ENCODE assay signal across 16 cellular contexts in the genomic region with DNA sequence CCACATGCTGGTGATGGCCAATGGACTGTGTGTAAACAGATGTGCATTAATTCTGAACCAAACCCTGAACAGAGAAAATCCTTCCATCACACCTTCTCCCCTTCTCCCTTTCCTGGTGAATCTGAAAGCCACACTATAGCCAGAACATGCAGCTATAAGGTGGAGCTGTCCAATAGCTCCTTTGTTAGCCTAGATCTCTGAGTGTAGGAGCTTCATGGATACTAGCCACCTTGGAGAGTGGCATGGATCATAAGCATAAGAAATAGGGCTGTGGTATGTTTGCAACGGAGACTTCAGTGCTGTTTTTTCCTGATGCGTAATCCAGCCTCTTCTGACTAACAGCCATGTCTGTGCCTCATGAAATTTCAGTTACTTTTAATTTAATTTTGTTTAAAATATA.
DNase-seq lines count a peak whose midpoint lies in the region; ATAC-seq, FAIRE-seq and TF ChIP-seq lines count a peak whose summit lies in the region.
"Had no signal": no experiment of that assay in that cellular context is flagged by ENCODE, and none has a peak within 500 bp of the region (broad histone marks: within the 10 kb centered on the region; RNA-seq: fewer than 3 reads in every experiment).

No MANE protein-coding gene starts in this region.

- no peak overlapping the region for H2BK120ac ChIP-seq in mesendoderm (ENCODE audit: low read depth, low read length)

- CTCF ChIA-PET in SK-N-SH (lab: Yijun Ruan, JAX) (no interaction called here), endothelial cell of umbilical vein (lab: Charles Lee) (interaction anchor here (1.3 kb wide), 1 partner anchor 399 kb away, joined by 4 read pairs; no protein-coding TSS in a partner anchor)

- no peak overlapping the region for H2AFZ ChIP-seq in GM23248
- H2AFZ ChIP-seq in SK-N-SH (ENCODE audit: low read depth): no peak overlapping the region
- no peak overlapping the region for H2AFZ ChIP-seq in endothelial cell of umbilical vein (ENCODE audit: low read depth, low read length)

- H2BK15ac ChIP-seq in mesendoderm (replicated peaks; ENCODE audit: low read depth): no peak overlapping the region

- no peaks in the 10 kb centered on the region for H3K9me3 ChIP-seq in GM23248 (ENCODE audit: low read depth)
- no peaks in the 10 kb centered on the region for H3K9me3 ChIP-seq in SK-N-SH
- H3K9me3 ChIP-seq in endothelial cell of umbilical vein (replicated peaks; ENCODE audit: control insufficient read depth, insufficient read depth, low read length): no peaks in the 10 kb centered on the region
- H3K9me3 ChIP-seq: SJSA1, vagina had no signal

- H4K5ac ChIP-seq in mesendoderm (ENCODE audit: low read length): no peak overlapping the region

- no peaks in the 10 kb centered on the region for H3K79me2 ChIP-seq in GM23248 (ENCODE audit: insufficient read depth)
- no peaks in the 10 kb centered on the region for H3K79me2 ChIP-seq in SK-N-SH (ENCODE audit: insufficient read depth)
- no peaks in the 10 kb centered on the region for H3K79me2 ChIP-seq in endothelial cell of umbilical vein (ENCODE audit: control insufficient read depth, insufficient read depth, low read length)
- H3K79me2 ChIP-seq in mesendoderm (ENCODE audit: control insufficient read depth, insufficient read depth, low read length): no peaks in the 10 kb centered on the region

- no peak for FAIRE-seq in endothelial cell of umbilical vein (lab: Jason Lieb, UNC)
- FAIRE-seq: G401.6 had no signal

- no peak for TF ChIP-seq EP300 in SK-N-SH (IDR thresholded peaks at IDR 0.05; ENCODE audit: borderline replicate concordance in 1 of 2, low read depth in 1 of 2, low read length in 1 of 2)

- no peaks in the 10 kb centered on the region for H3K9me1 ChIP-seq in endothelial cell of umbilical vein (replicated peaks; ENCODE audit: control insufficient read depth, extremely low read depth, insufficient read depth, low read length)

- intact Hi-C loops in endothelial cell of umbilical vein (cut with micrococcal nuclease): no loop called here

- peaks cover 21% of the 10 kb centered on the region for H3F3A ChIP-seq in GM23248 (ENCODE audit: insufficient read depth)
- H3F3A ChIP-seq in SK-N-SH (replicated peaks; ENCODE audit: insufficient read depth): peaks cover 5% of the 10 kb centered on the region

- H4K20me1 ChIP-seq in GM23248 (ENCODE audit: insufficient read depth) (no peaks in the 10 kb centered on the region), SK-N-SH (ENCODE audit: insufficient read depth) (no peaks in the 10 kb centered on the region), endothelial cell of umbilical vein (replicated peaks; ENCODE audit: control insufficient read depth, extremely low read depth, insufficient read depth, low read length) (no peaks in the 10 kb centered on the region)

- no peak overlapping the region for H3K27ac ChIP-seq in GM23248
- H3K27ac ChIP-seq in SK-N-SH (ENCODE audit: low read depth in 2 of 2, low read length in 1 of 2): no peak overlapping the region
- no peak overlapping the region for H3K27ac ChIP-seq in endothelial cell of umbilical vein (ENCODE audit: insufficient read depth, low read depth, low read length)
- no peak overlapping the region for H3K27ac ChIP-seq in mesendoderm (ENCODE audit: low read depth, low read length)
- H3K27ac ChIP-seq: SJSA1, vagina had no signal

- H3K9ac ChIP-seq in GM23248: no peak overlapping the region
- no peak overlapping the region for H3K9ac ChIP-seq in SK-N-SH
- no peak overlapping the region for H3K9ac ChIP-seq in endothelial cell of umbilical vein (replicated peaks; ENCODE audit: extremely low read depth, insufficient read depth, low read length)
- H3K9ac ChIP-seq in mesendoderm (ENCODE audit: low read length): no peak overlapping the region

- TF ChIP-seq CTCF in SK-N-SH (IDR thresholded peaks at IDR 0.05): no peak
- no peak for TF ChIP-seq CTCF in endothelial cell of umbilical vein (IDR thresholded peaks at IDR 0.05; ENCODE audit: extremely low read depth in 1 of 2, insufficient read depth in 1 of 2, low read depth in 1 of 2, low read length in 2 of 2)

- H3K4me3 ChIP-seq in GM23248 (no peak overlapping the region), SK-N-SH (ENCODE audit: low read depth in 2 of 2, low read length in 1 of 2) (no peak overlapping the region), endothelial cell of umbilical vein (replicated peaks in 1 of 3; ENCODE audit: insufficient read depth in 1 of 3, low read depth in 1 of 3, low read length in 3 of 3) (no peak overlapping the region), mesendoderm (ENCODE audit: low read length) (no peak overlapping the region)
- H3K4me3 ChIP-seq: SJSA1, smooth muscle cell, vagina had no signal

- WGBS in GM23248 (ENCODE audit: low coverage in 1 of 2, low lambda C conversion rate in 2 of 2, missing lambda C conversion rate in 2 of 2), 2 experiments: 76 to 86% methylated on average over 2 of the region's 2 CpGs
- WGBS in SK-N-SH (ENCODE audit: low lambda C conversion rate): 76% methylated on average over 2 of the region's 2 CpGs
- no CpG with 5 or more reads among the region's 2 CpGs for WGBS in mesendoderm (ENCODE audit: extremely low coverage, insufficient coverage, low lambda C conversion rate)

- H3K4me1 ChIP-seq in GM23248 (ENCODE audit: insufficient read depth) (peaks cover 17% of the 10 kb centered on the region), SK-N-SH (ENCODE audit: control insufficient read depth in 1 of 2, insufficient read depth in 2 of 2, low read depth in 1 of 2, low read length in 1 of 2) (peaks cover 4 to 18% of the 10 kb centered on the region in 2 experiments; a peak in 3 of 4 replicates), endothelial cell of umbilical vein (ENCODE audit: control insufficient read depth, extremely low read depth, insufficient read depth, low read length) (peaks cover 13% of the 10 kb centered on the region), mesendoderm (ENCODE audit: control insufficient read depth, low read depth, low read length) (no peaks in the 10 kb centered on the region)

- H3K9me2 ChIP-seq in GM23248 (ENCODE audit: insufficient read depth) (no peaks in the 10 kb centered on the region), SK-N-SH (no peaks in the 10 kb centered on the region)

- in situ Hi-C loops in GM23248 (cut with MboI): no loop called here

- H2BK5ac ChIP-seq in mesendoderm (ENCODE audit: low read length): no peak overlapping the region

- H3K23ac ChIP-seq in mesendoderm (ENCODE audit: low read length): no peak overlapping the region

- POLR2A ChIA-PET in SK-N-SH (lab: Yijun Ruan, JAX) (no interaction called here), endothelial cell of umbilical vein (lab: Charles Lee) (no interaction called here)

- no peak overlapping the region for H4K8ac ChIP-seq in mesendoderm (ENCODE audit: low read depth, low read length)

- no TSS peak for BruUV-seq in endothelial cell of umbilical vein (replicated peaks; lab: Mats Ljungman, UMichigan)

- no peak for TF ChIP-seq POLR2A in endothelial cell of umbilical vein (IDR thresholded peaks at IDR 0.05; ENCODE audit: low read depth, low read length)

- H3K18ac ChIP-seq in mesendoderm (ENCODE audit: low read length): no peak overlapping the region

- H3K56ac ChIP-seq in mesendoderm (ENCODE audit: low read length): no peak overlapping the region

- no peaks in the 10 kb centered on the region for H3K36me3 ChIP-seq in GM23248 (ENCODE audit: low read depth)
- H3K36me3 ChIP-seq in SK-N-SH (replicated peaks in 1 of 2; ENCODE audit: control insufficient read depth in 1 of 2, insufficient read depth in 2 of 2, low read length in 1 of 2): no peaks in the 10 kb centered on the region
- H3K36me3 ChIP-seq in endothelial cell of umbilical vein (ENCODE audit: control insufficient read depth in 2 of 2, extremely low read depth in 1 of 2, insufficient read depth in 2 of 2, low read length in 2 of 2): no peaks in the 10 kb centered on the region
- no peaks in the 10 kb centered on the region for H3K36me3 ChIP-seq in mesendoderm (ENCODE audit: control insufficient read depth, insufficient read depth, low read length)
- H3K36me3 ChIP-seq: SJSA1, vagina had no signal

- no peak overlapping the region for H2AK5ac ChIP-seq in mesendoderm (ENCODE audit: low read length)

- ATAC-seq in GM19397 (IDR thresholded peaks at IDR 0.05; ENCODE audit: unreplicated experiment): no peak
- ATAC-seq: activated CD8-positive, alpha-beta T cell treated with anti-CD3 and anti-CD28 coated beads, Interleukin-2, amount 10 ng/mL, durations not matched to agents 7 days and 5 days had no signal

- no peak overlapping the region for H3K4ac ChIP-seq in mesendoderm (ENCODE audit: low read depth, low read length)

- dilution Hi-C loops in endothelial cell of umbilical vein (cut with MboI; ENCODE audit: extremely low pct_ligation_motif_present, low sequenced_read_pairs): no loop called here

- H3K4me2 ChIP-seq in GM23248 (ENCODE audit: unreplicated experiment): no peak overlapping the region
- no peak overlapping the region for H3K4me2 ChIP-seq in SK-N-SH
- no peak overlapping the region for H3K4me2 ChIP-seq in endothelial cell of umbilical vein (ENCODE audit: insufficient read depth, low read length)
- no peak overlapping the region for H3K4me2 ChIP-seq in mesendoderm (ENCODE audit: low read length)
- H3K4me2 ChIP-seq: smooth muscle cell had no signal

- no peaks in the 10 kb centered on the region for H3K27me3 ChIP-seq in GM23248 (replicated peaks; ENCODE audit: insufficient read depth)
- no peaks in the 10 kb centered on the region for H3K27me3 ChIP-seq in SK-N-SH (ENCODE audit: insufficient read depth)
- H3K27me3 ChIP-seq in endothelial cell of umbilical vein (ENCODE audit: control insufficient read depth in 2 of 2, insufficient read depth in 2 of 2, low read length in 2 of 2): no peaks in the 10 kb centered on the region
- H3K27me3 ChIP-seq in mesendoderm (ENCODE audit: insufficient read depth, low read length, poor library complexity): no peaks in the 10 kb centered on the region
- H3K27me3 ChIP-seq: SJSA1, vagina had no signal

- TF ChIP-seq RAD21 in SK-N-SH (IDR thresholded peaks at IDR 0.05; ENCODE audit: low read length): no peak

- no peaks in the 10 kb centered on the region for H3K79me1 ChIP-seq in mesendoderm (ENCODE audit: low read length)

- peak; percentile 42 for DNase-seq in GM23248
- DNase-seq in SK-N-SH: no peak
- DNase-seq in endothelial cell of umbilical vein (ENCODE audit: low read depth, low spot score): peak; percentile 5
- DNase-seq in mesendoderm: peak; percentile 25
- DNase-seq in mesenteric fat pad (ENCODE audit: low spot score): no peak
- no peak for DNase-seq in stimulated activated CD4-positive, alpha-beta T cell treated with anti-CD3 and anti-CD28 coated beads, Interleukin-12 subunit alpha, Interleukin-12 subunit beta, amount 100 ng/mL, for 4 hours
- DNase-seq: activated CD4-positive, CD25-positive, alpha-beta regulatory T cell; activated CD8-positive, alpha-beta T cell treated with anti-CD3 and anti-CD28 coated beads, Interleukin-2, amount 10 ng/mL, durations not matched to agents 7 days and 5 days; NCI-H82; nephron progenitor cell; stimulated activated CD8-positive, alpha-beta memory T cell treated with anti-CD3 and anti-CD28 coated beads, Interleukin-4, amount 100 ng/mL, for 48 hours had no signal

TF ChIP-seq in SK-N-SH, 30 proteins besides CTCF, POLR2A, EP300 and RAD21 (continues in another document):
- no peak for TF ChIP-seq MEF2A (IDR thresholded peaks at IDR 0.05; ENCODE audit: borderline replicate concordance, low read depth)

TF ChIP-seq in endothelial cell of umbilical vein, 7 proteins besides CTCF, POLR2A, EP300 and RAD21 (continues in another document):
- TF ChIP-seq GATA2 (IDR thresholded peaks at IDR 0.05; ENCODE audit: insufficient read depth, insufficient read length, low read depth, low read length): no peak

Comparison
In these comparisons a context has a peak if more than half of its experiments do, and no peak if none do; other contexts are left out.
1. DNase-seq: peak in GM23248 (single experiment), endothelial cell of umbilical vein (single experiment) and mesendoderm (single experiment); none in SK-N-SH (single experiment), mesenteric fat pad (single experiment) and stimulated activated CD4-positive, alpha-beta T cell treated with anti-CD3 and anti-CD28 coated beads, Interleukin-12 subunit alpha, Interleukin-12 subunit beta, amount 100 ng/mL, for 4 hours (single experiment).